Comparison of ENCODE assay signal across 17 cellular contexts in the genomic region with DNA sequence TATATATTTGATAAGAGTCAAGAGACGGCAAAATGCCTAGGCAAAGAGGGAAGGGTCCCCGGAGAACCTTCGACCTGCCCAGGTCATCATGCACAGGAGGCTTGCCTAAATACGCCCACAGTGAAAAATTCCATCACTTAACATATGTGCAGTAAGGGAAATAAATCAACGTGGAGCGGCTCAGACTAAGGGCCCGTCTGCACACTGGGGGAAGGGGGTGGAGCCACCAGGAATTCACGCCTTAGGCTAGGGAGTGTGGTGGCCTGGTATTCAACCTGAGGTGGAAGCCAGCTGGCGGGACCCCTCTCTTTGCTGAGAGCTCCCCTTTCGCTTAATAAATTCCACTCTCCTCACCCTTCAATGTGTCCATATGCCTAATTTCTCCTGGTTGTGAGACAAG. TPM values are rescaled to one million over a fixed set of nuclear protein-coding genes. Genes with fewer than 3 reads are reported as not detected.
DNase-seq lines count a peak whose midpoint lies in the region; ATAC-seq, FAIRE-seq and TF ChIP-seq lines count a peak whose summit lies in the region.
"Had no signal": no experiment of that assay in that cellular context is flagged by ENCODE, and none has a peak within 500 bp of the region (broad histone marks: within the 10 kb centered on the region; RNA-seq: fewer than 3 reads in every experiment).

No MANE protein-coding gene starts in this region.

- H3K27me3 ChIP-seq in OCI-LY1 (ENCODE audit: insufficient read depth, low read length) = no peaks in the 10 kb centered on the region
- H3K27me3 ChIP-seq in keratinocyte (ENCODE audit: control insufficient read depth, extremely low read depth, insufficient read depth, low read length) = no peaks in the 10 kb centered on the region

- H3K4me3 Mint-ChIP-seq in dendritic cell treated with granulocyte-macrophage colony-stimulating factor and Interleukin-4, amounts not matched to agents 40 ng/mL and 50 ng/mL, for 4 days = no peak overlapping the region
- peak overlapping the region; percentile 81 for H3K4me3 Mint-ChIP-seq in type B pancreatic cell

- no peaks in the 10 kb centered on the region for H3F3A ChIP-seq in OCI-LY1 (ENCODE audit: insufficient read depth, low read length)

- intact Hi-C loops in dendritic cell treated with granulocyte-macrophage colony-stimulating factor and Interleukin-4, amounts not matched to agents 40 ng/mL and 50 ng/mL, for 4 days (cut with micrococcal nuclease) = no loop called here

- no peaks in the 10 kb centered on the region for H3K9me1 ChIP-seq in keratinocyte (ENCODE audit: control insufficient read depth, extremely low read depth, insufficient read depth, low read length)

- peaks cover 27% of the 10 kb centered on the region for H3K36me3 Mint-ChIP-seq in dendritic cell treated with granulocyte-macrophage colony-stimulating factor and Interleukin-4, amounts not matched to agents 40 ng/mL and 50 ng/mL, for 4 days (ENCODE audit: low read depth)
- peaks cover 28% of the 10 kb centered on the region for H3K36me3 Mint-ChIP-seq in type B pancreatic cell
- peaks cover 13 to 37% of the 10 kb centered on the region in 2 donors for H3K36me3 Mint-ChIP-seq in activated naive CD4-positive, alpha-beta T cell treated with anti-CD3 and anti-CD28 coated beads, Interleukin-2, amount 50 U/mL, for 72 hours

- TF ChIP-seq CTCF in OCI-LY1 (IDR thresholded peaks at IDR 0.05; ENCODE audit: low read length) (no peak), keratinocyte (optimal IDR thresholded peaks at IDR 0.05 in 1 of 3, IDR thresholded peaks at IDR 0.05 in 1 of 3, conservative IDR thresholded peaks at IDR 0.05 in 1 of 3; ENCODE audit: extremely low read depth in 1 of 3, insufficient read depth in 2 of 3, low read length in 3 of 3) (no peak), type B pancreatic cell (conservative IDR thresholded peaks at IDR 0.05) (no peak)

- peak overlapping the region; percentile 22 for H3K27ac Mint-ChIP-seq in dendritic cell treated with granulocyte-macrophage colony-stimulating factor and Interleukin-4, amounts not matched to agents 40 ng/mL and 50 ng/mL, for 4 days
- peak overlapping the region; percentile 99 for H3K27ac Mint-ChIP-seq in type B pancreatic cell
- H3K27ac Mint-ChIP-seq in activated naive CD4-positive, alpha-beta T cell treated with anti-CD3 and anti-CD28 coated beads, Interleukin-2, amount 50 U/mL, for 72 hours = no peak overlapping the region

- no peak for DNase-seq in keratinocyte (ENCODE audit: low read depth, low spot score)
- no peak for DNase-seq in type B pancreatic cell (ENCODE audit: extremely low spot score, unreplicated experiment)
- no peak for DNase-seq in activated naive CD4-positive, alpha-beta T cell treated with anti-CD3 and anti-CD28 coated beads, Interleukin-2, amount 50 U/mL, for 72 hours (ENCODE audit: low spot score in 2 of 2)
- DNase-seq: DMS153, H7, KG1, NCI-H1048, NCI-H1436 treated with DMSO at 0.1 percent for 48 hours, NCI-H2029, NCI-H345, NCI-H524 treated with DMSO at 0.1 percent for 48 hours had no signal

- no peaks in the 10 kb centered on the region for H3K27me3 Mint-ChIP-seq in dendritic cell treated with granulocyte-macrophage colony-stimulating factor and Interleukin-4, amounts not matched to agents 40 ng/mL and 50 ng/mL, for 4 days
- no peaks in the 10 kb centered on the region for H3K27me3 Mint-ChIP-seq in type B pancreatic cell

- no peaks in the 10 kb centered on the region for H3K9me3 Mint-ChIP-seq in dendritic cell treated with granulocyte-macrophage colony-stimulating factor and Interleukin-4, amounts not matched to agents 40 ng/mL and 50 ng/mL, for 4 days
- H3K9me3 Mint-ChIP-seq in type B pancreatic cell = peaks cover 14% of the 10 kb centered on the region
- H3K9me3 Mint-ChIP-seq in activated naive CD4-positive, alpha-beta T cell treated with anti-CD3 and anti-CD28 coated beads, Interleukin-2, amount 50 U/mL, for 72 hours = peaks cover 8 to 12% of the 10 kb centered on the region in 2 donors

- peaks cover 98% of the 10 kb centered on the region for H3K79me2 ChIP-seq in OCI-LY1 (ENCODE audit: insufficient read depth, low read length)
- peaks cover 99% of the 10 kb centered on the region for H3K79me2 ChIP-seq in keratinocyte (ENCODE audit: control insufficient read depth, insufficient read depth, low read length)

- H3K4me2 ChIP-seq in OCI-LY1 (ENCODE audit: low read length) = no peak overlapping the region
- H3K4me2 ChIP-seq in keratinocyte (ENCODE audit: control insufficient read depth, extremely low read depth, insufficient read depth, low read depth, low read length) = peak overlapping the region; percentile 72

- no peak overlapping the region for H3K4me3 ChIP-seq in OCI-LY1 (ENCODE audit: low read depth, low read length, poor library complexity, severe bottlenecking)
- peak overlapping the region in 2 of 3 experiments; percentile 33 to 36 for H3K4me3 ChIP-seq in keratinocyte (ENCODE audit: control insufficient read depth in 2 of 3, extremely low read depth in 1 of 3, insufficient read depth in 2 of 3, low read depth in 1 of 3, low read length in 3 of 3)

- peaks cover 61% of the 10 kb centered on the region for H3K4me1 Mint-ChIP-seq in dendritic cell treated with granulocyte-macrophage colony-stimulating factor and Interleukin-4, amounts not matched to agents 40 ng/mL and 50 ng/mL, for 4 days (ENCODE audit: low read depth)
- H3K4me1 Mint-ChIP-seq in type B pancreatic cell (ENCODE audit: unreplicated experiment) = peaks cover 28% of the 10 kb centered on the region

- H4K20me1 ChIP-seq in OCI-LY1 (ENCODE audit: insufficient read depth, low read length) (no peaks in the 10 kb centered on the region), keratinocyte (ENCODE audit: control insufficient read depth, extremely low read depth, insufficient read depth, low read length) (peaks cover 15% of the 10 kb centered on the region)

- dilution Hi-C loops in keratinocyte (cut with MboI; ENCODE audit: extremely low pct_ligation_motif_present, low sequenced_read_pairs) = no loop called here

- H3K9me3 ChIP-seq in OCI-LY1 (ENCODE audit: low read length) (no peaks in the 10 kb centered on the region; the same call in 1 of the 2 replicates), keratinocyte (ENCODE audit: control insufficient read depth, low read depth, low read length) (no peaks in the 10 kb centered on the region)

- H3K36me3 ChIP-seq in OCI-LY1 (ENCODE audit: insufficient read depth, low read length) = peaks cover 35% of the 10 kb centered on the region
- no peaks in the 10 kb centered on the region for H3K36me3 ChIP-seq in keratinocyte (ENCODE audit: control insufficient read depth in 2 of 2, extremely low read depth in 1 of 2, insufficient read depth in 2 of 2, low read length in 2 of 2)

- ATAC-seq in GM21825 (IDR thresholded peaks at IDR 0.05; ENCODE audit: unreplicated experiment) = no peak
- no peak for ATAC-seq in activated naive CD4-positive, alpha-beta T cell treated with anti-CD3 and anti-CD28 coated beads, Interleukin-2, amount 50 U/mL, for 72 hours
- no peak for ATAC-seq in HG03432 (IDR thresholded peaks at IDR 0.05; ENCODE audit: unreplicated experiment)
- ATAC-seq: HepG2 had no signal

- no peak overlapping the region for H3K9ac ChIP-seq in OCI-LY1 (ENCODE audit: low read length)
- H3K9ac ChIP-seq in keratinocyte (ENCODE audit: control insufficient read depth, extremely low read depth, insufficient read depth, low read length) = peak overlapping the region; percentile 36

- H3K27ac ChIP-seq in OCI-LY1 (ENCODE audit: low read depth, low read length, poor library complexity, severe bottlenecking) (peak overlapping the region; percentile 47), keratinocyte (ENCODE audit: control insufficient read depth, insufficient read depth, low read length) (peak overlapping the region; percentile 29)

- H3K9me2 ChIP-seq in OCI-LY1 (ENCODE audit: low read depth, low read length) = no peaks in the 10 kb centered on the region

- no peak overlapping the region for H2AFZ ChIP-seq in OCI-LY1 (ENCODE audit: low read length)
- H2AFZ ChIP-seq in keratinocyte (ENCODE audit: control insufficient read depth, low read length) = no peak overlapping the region

- FAIRE-seq in keratinocyte (lab: Jason Lieb, UNC) = peak; percentile 17
- FAIRE-seq: GM12891, HepG2 had no signal

- peaks cover 53% of the 10 kb centered on the region for H3K4me1 ChIP-seq in OCI-LY1 (ENCODE audit: insufficient read depth, low read length, severe bottlenecking)
- H3K4me1 ChIP-seq in keratinocyte (ENCODE audit: control insufficient read depth, extremely low read depth, insufficient read depth, low read length) = peaks cover 43% of the 10 kb centered on the region

RNA-seq across cellular contexts. Expression of gene PTBP3, which starts 8.3 kb away (rescaled TPM):
- polyA plus RNA-seq in keratinocyte = 43.7 to 83.3 TPM (median 51.0 TPM) in 3 replicates
- polyA plus RNA-seq in keratinocyte (2011; ENCODE audit: low read depth) = 12.4 TPM
- polyA plus RNA-seq in keratinocyte (2011; cell fraction: cytosol; rRNA removed) = 40.3 and 64.4 TPM in 2 replicates
- polyA plus RNA-seq in keratinocyte (2011; cell fraction: nucleus; rRNA removed) = 48.1 and 49.1 TPM in 2 replicates
- polyA plus RNA-seq in keratinocyte (2012; ENCODE audit: low replicate concordance) = 22.0 and 35.0 TPM in 2 replicates
- polyA minus RNA-seq in keratinocyte = 47.9 to 167 TPM (median 114 TPM) in 3 replicates
- polyA minus RNA-seq in keratinocyte (2011; cell fraction: cytosol; rRNA and poly(A)+ RNA removed) = 49.3 TPM
- 32.8 and 60.3 TPM in 2 replicates for polyA minus RNA-seq in keratinocyte (2011; cell fraction: nucleus; rRNA and poly(A)+ RNA removed)
- total RNA-seq in type B pancreatic cell (ENCODE audit: low replicate concordance) = 78.6 and 174 TPM in 2 replicates
- 10 to 100 TPM; 77.7 to 91.8 TPM for total RNA-seq in activated naive CD4-positive, alpha-beta T cell treated with anti-CD3 and anti-CD28 coated beads, Interleukin-2, amount 50 U/mL, for 72 hours

RNA-seq across cellular contexts. Expression of gene HSDL2, which starts 54.8 kb away (rescaled TPM):
- polyA plus RNA-seq in keratinocyte = 15.7 to 27.6 TPM (median 25.0 TPM) in 3 replicates
- 38.8 TPM for polyA plus RNA-seq in keratinocyte (2011; ENCODE audit: low read depth)
- polyA plus RNA-seq in keratinocyte (2011; cell fraction: cytosol; rRNA removed) = 18.2 and 29.0 TPM in 2 replicates
- polyA plus RNA-seq in keratinocyte (2011; cell fraction: nucleus; rRNA removed) = 12.6 and 14.9 TPM in 2 replicates
- polyA plus RNA-seq in keratinocyte (2012; ENCODE audit: low replicate concordance) = 14.7 and 19.8 TPM in 2 replicates
- polyA minus RNA-seq in keratinocyte = 5.4 to 26.8 TPM (median 17.2 TPM) in 3 replicates
- 18.2 TPM for polyA minus RNA-seq in keratinocyte (2011; cell fraction: cytosol; rRNA and poly(A)+ RNA removed)
- polyA minus RNA-seq in keratinocyte (2011; cell fraction: nucleus; rRNA and poly(A)+ RNA removed) = 7.1 and 14.0 TPM in 2 replicates
- 37.5 and 38.6 TPM in 2 replicates for total RNA-seq in type B pancreatic cell (ENCODE audit: low replicate concordance)
- total RNA-seq in activated naive CD4-positive, alpha-beta T cell treated with anti-CD3 and anti-CD28 coated beads, Interleukin-2, amount 50 U/mL, for 72 hours = 10 to 100 TPM; 32.6 to 34.9 TPM

Comparison
In these comparisons a context has a peak if more than half of its experiments do, and no peak if none do; other contexts are left out.
1. H3K27ac Mint-ChIP-seq: peak in dendritic cell treated with granulocyte-macrophage colony-stimulating factor and Interleukin-4, amounts not matched to agents 40 ng/mL and 50 ng/mL, for 4 days (single experiment) and type B pancreatic cell (single experiment); none in activated naive CD4-positive, alpha-beta T cell treated with anti-CD3 and anti-CD28 coated beads, Interleukin-2, amount 50 U/mL, for 72 hours (0 of 2).